ENCODE assay signal across 1 cellular context in the genomic region with DNA sequence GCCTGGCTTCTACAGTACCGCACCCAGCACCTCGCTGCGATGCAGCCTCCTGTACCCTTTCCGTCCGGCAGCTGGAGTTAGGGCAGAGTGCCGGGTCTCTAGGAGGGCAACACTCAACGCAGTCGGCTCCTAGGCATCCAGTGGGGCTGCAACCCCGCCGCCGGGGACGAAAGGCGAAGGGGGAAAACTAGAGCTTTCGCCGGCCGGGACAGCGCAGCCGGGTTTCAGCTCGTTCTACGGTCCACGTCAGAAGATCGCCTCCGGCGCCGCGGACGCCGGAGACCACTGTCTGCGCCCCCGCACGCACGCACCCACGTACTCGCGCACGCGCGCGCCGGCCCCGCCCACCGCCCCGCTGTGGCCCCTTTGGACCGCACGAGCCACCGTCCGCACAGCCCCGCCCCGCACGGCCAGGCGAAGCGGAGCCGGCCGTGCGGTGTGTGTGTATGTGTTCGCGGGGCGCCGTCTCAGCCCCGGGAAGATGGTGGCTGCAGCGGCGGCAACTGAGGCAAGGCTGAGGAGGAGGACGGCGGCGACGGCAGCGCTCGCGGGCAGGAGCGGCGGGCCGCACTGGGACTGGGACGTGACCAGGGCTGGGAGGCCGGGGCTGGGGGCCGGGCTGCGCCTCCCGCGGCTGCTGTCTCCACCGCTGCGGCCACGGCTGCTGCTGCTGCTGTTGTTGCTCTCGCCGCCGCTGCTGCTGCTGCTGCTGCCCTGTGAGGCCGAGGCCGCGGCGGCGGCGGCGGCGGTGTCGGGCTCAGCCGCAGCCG.
TF ChIP-seq lines count a peak whose summit lies in the region.

TSS of gene ATRN (plus strand) at position 392 of the 770 bp plus-strand sequence. CDS start at position 482, 90 bp downstream.

TF ChIP-seq in HepG2, 621 proteins besides CTCF, POLR2A, EP300 and RAD21 (continued from another document and continues in another):
- TF ChIP-seq KDM4B (CRISPR knock-in tag; IDR thresholded peaks at IDR 0.05) (peak; percentile 50; the same call in 1 of the 2 replicates), CREM (IDR thresholded peaks at IDR 0.05) (peak; percentile 45; the same call in 1 of the 2 replicates), CREM (CRISPR knock-in tag; IDR thresholded peaks at IDR 0.05) (no peak), CBX5 (CRISPR knock-in tag; IDR thresholded peaks at IDR 0.05; ENCODE audit: borderline replicate concordance) (peak; percentile 67; the same call in 1 of the 2 replicates), ZNF280B (CRISPR knock-in tag; IDR thresholded peaks at IDR 0.05; ENCODE audit: borderline replicate concordance) (peak; percentile 68; the same call in 1 of the 2 replicates), ATF7 (IDR thresholded peaks at IDR 0.05) (no peak), ATF7 (CRISPR knock-in tag; IDR thresholded peaks at IDR 0.05) (no peak), NAIF1 (CRISPR knock-in tag; IDR thresholded peaks at IDR 0.05; ENCODE audit: borderline replicate concordance) (0 out of 2 replicates have a peak, but pooled peaks have one; percentile 59), ZNF598 (CRISPR knock-in tag; IDR thresholded peaks at IDR 0.05; ENCODE audit: borderline replicate concordance) (peak; percentile 7; the same call in 1 of the 2 replicates), RFX1 (IDR thresholded peaks at IDR 0.05) (peak; percentile 7; the same call in 1 of the 2 replicates), ZNF782 (CRISPR knock-in tag; IDR thresholded peaks at IDR 0.05; ENCODE audit: borderline replicate concordance) (peak; percentile 22; the same call in 1 of the 2 replicates), SP4 (CRISPR knock-in tag; IDR thresholded peaks at IDR 0.05) (peak; percentile 100), FOXP1 (IDR thresholded peaks at IDR 0.05) (no peak), FOXP1 (CRISPR knock-in tag; IDR thresholded peaks at IDR 0.05) (peak; percentile 40; the same call in 1 of the 2 replicates), ZSCAN12 (CRISPR knock-in tag; IDR thresholded peaks at IDR 0.05) (peak; percentile 41; the same call in 1 of the 2 replicates), ZNF143 (CRISPR knock-in tag; IDR thresholded peaks at IDR 0.05) (no peak), IKZF1 (IDR thresholded peaks at IDR 0.05) (no peak), TGIF2 (CRISPR knock-in tag; IDR thresholded peaks at IDR 0.05) (peak; percentile 69; the same call in 1 of the 2 replicates), ZNF124 (CRISPR knock-in tag; IDR thresholded peaks at IDR 0.05) (peak; percentile 94; the same call in 1 of the 2 replicates), HNRNPK (IDR thresholded peaks at IDR 0.05; ENCODE audit: low read depth, low read length, poor library complexity, severe bottlenecking) (peak; percentile 78), ZBTB42 (CRISPR knock-in tag; IDR thresholded peaks at IDR 0.05) (peak; percentile 95), ZNF296 (CRISPR knock-in tag; conservative IDR thresholded peaks at IDR 0.05) (no peak; the same call in 1 of the 2 replicates), ZNF770 (CRISPR knock-in tag; IDR thresholded peaks at IDR 0.05) (peak; percentile 85), KLF13 (CRISPR knock-in tag; IDR thresholded peaks at IDR 0.05) (peak; percentile 83), ZNF256 (CRISPR knock-in tag; conservative IDR thresholded peaks at IDR 0.05) (no peak; the same call in 1 of the 2 replicates), RFXANK (CRISPR knock-in tag; IDR thresholded peaks at IDR 0.05) (peak; percentile 89; the same call in 1 of the 2 replicates), ZEB1 (IDR thresholded peaks at IDR 0.05; ENCODE audit: insufficient replicate concordance, low read depth) (peak; percentile 79), SP140L (CRISPR knock-in tag; IDR thresholded peaks at IDR 0.05; ENCODE audit: borderline replicate concordance) (peak; percentile 92; the same call in 1 of the 2 replicates), ZKSCAN1 (IDR thresholded peaks at IDR 0.05; ENCODE audit: low read length) (no peak), BRF2 (CRISPR knock-in tag; IDR thresholded peaks at IDR 0.05) (peak; percentile 99), NFATC3 (CRISPR knock-in tag; IDR thresholded peaks at IDR 0.05) (no peak), CBX1 (IDR thresholded peaks at IDR 0.05; ENCODE audit: low read depth) (no peak), ISL2 (CRISPR knock-in tag; IDR thresholded peaks at IDR 0.05) (peak; percentile 40), KLF11 (CRISPR knock-in tag; IDR thresholded peaks at IDR 0.05) (peak; percentile 94), ZNF331 (CRISPR knock-in tag; IDR thresholded peaks at IDR 0.05) (peak; percentile 91), CHD4 (IDR thresholded peaks at IDR 0.05; ENCODE audit: borderline replicate concordance, low read length) (no peak), THAP7 (CRISPR knock-in tag; IDR thresholded peaks at IDR 0.05) (no peak)
- TF ChIP-seq, protein P1, sequence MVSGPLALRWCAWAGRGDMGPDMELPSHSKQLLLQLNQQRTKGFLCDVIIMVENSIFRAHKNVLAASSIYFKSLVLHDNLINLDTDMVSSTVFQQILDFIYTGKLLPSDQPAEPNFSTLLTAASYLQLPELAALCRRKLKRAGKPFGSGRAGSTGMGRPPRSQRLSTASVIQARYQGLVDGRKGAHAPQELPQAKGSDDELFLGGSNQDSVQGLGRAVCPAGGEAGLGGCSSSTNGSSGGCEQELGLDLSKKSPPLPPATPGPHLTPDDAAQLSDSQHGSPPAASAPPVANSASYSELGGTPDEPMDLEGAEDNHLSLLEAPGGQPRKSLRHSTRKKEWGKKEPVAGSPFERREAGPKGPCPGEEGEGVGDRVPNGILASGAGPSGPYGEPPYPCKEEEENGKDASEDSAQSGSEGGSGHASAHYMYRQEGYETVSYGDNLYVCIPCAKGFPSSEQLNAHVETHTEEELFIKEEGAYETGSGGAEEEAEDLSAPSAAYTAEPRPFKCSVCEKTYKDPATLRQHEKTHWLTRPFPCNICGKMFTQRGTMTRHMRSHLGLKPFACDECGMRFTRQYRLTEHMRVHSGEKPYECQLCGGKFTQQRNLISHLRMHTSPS (CRISPR knock-in tag; IDR thresholded peaks at IDR 0.05; ENCODE audit: low read depth) = no peak
- TF ChIP-seq, protein P2, sequence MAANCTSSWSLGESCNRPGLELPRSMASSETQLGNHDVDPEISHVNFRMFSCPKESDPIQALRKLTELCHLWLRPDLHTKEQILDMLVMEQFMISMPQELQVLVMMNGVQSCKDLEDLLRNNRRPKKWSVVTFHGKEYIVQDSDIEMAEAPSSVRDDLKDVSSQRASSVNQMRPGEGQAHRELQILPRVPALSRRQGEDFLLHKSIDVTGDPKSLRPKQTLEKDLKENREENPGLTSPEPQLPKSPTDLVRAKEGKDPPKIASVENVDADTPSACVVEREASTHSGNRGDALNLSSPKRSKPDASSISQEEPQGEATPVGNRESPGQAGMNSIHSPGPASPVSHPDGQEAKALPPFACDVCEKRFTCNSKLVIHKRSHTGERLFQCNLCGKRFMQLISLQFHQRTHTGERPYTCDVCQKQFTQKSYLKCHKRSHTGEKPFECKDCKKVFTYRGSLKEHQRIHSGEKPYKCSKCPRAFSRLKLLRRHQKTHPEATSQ (CRISPR knock-in tag; IDR thresholded peaks at IDR 0.05; ENCODE audit: borderline replicate concordance) = peak; percentile 89
- TF ChIP-seq, protein P3, sequence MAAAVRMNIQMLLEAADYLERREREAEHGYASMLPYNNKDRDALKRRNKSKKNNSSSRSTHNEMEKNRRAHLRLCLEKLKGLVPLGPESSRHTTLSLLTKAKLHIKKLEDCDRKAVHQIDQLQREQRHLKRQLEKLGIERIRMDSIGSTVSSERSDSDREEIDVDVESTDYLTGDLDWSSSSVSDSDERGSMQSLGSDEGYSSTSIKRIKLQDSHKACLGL (CRISPR knock-in tag; IDR thresholded peaks at IDR 0.05) = peak; percentile 87
- TF ChIP-seq, protein P4, sequence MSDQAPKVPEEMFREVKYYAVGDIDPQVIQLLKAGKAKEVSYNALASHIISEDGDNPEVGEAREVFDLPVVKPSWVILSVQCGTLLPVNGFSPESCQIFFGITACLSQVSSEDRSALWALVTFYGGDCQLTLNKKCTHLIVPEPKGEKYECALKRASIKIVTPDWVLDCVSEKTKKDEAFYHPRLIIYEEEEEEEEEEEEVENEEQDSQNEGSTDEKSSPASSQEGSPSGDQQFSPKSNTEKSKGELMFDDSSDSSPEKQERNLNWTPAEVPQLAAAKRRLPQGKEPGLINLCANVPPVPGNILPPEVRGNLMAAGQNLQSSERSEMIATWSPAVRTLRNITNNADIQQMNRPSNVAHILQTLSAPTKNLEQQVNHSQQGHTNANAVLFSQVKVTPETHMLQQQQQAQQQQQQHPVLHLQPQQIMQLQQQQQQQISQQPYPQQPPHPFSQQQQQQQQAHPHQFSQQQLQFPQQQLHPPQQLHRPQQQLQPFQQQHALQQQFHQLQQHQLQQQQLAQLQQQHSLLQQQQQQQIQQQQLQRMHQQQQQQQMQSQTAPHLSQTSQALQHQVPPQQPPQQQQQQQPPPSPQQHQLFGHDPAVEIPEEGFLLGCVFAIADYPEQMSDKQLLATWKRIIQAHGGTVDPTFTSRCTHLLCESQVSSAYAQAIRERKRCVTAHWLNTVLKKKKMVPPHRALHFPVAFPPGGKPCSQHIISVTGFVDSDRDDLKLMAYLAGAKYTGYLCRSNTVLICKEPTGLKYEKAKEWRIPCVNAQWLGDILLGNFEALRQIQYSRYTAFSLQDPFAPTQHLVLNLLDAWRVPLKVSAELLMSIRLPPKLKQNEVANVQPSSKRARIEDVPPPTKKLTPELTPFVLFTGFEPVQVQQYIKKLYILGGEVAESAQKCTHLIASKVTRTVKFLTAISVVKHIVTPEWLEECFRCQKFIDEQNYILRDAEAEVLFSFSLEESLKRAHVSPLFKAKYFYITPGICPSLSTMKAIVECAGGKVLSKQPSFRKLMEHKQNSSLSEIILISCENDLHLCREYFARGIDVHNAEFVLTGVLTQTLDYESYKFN (CRISPR knock-in tag; conservative IDR thresholded peaks at IDR 0.05) = peak; percentile 84
- TF ChIP-seq, protein P5, sequence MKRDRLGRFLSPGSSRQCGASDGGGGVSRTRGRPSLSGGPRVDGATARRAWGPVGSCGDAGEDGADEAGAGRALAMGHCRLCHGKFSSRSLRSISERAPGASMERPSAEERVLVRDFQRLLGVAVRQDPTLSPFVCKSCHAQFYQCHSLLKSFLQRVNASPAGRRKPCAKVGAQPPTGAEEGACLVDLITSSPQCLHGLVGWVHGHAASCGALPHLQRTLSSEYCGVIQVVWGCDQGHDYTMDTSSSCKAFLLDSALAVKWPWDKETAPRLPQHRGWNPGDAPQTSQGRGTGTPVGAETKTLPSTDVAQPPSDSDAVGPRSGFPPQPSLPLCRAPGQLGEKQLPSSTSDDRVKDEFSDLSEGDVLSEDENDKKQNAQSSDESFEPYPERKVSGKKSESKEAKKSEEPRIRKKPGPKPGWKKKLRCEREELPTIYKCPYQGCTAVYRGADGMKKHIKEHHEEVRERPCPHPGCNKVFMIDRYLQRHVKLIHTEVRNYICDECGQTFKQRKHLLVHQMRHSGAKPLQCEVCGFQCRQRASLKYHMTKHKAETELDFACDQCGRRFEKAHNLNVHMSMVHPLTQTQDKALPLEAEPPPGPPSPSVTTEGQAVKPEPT (CRISPR knock-in tag; IDR thresholded peaks at IDR 0.05; ENCODE audit: low read depth) = peak; percentile 89
- TF ChIP-seq, protein P6, sequence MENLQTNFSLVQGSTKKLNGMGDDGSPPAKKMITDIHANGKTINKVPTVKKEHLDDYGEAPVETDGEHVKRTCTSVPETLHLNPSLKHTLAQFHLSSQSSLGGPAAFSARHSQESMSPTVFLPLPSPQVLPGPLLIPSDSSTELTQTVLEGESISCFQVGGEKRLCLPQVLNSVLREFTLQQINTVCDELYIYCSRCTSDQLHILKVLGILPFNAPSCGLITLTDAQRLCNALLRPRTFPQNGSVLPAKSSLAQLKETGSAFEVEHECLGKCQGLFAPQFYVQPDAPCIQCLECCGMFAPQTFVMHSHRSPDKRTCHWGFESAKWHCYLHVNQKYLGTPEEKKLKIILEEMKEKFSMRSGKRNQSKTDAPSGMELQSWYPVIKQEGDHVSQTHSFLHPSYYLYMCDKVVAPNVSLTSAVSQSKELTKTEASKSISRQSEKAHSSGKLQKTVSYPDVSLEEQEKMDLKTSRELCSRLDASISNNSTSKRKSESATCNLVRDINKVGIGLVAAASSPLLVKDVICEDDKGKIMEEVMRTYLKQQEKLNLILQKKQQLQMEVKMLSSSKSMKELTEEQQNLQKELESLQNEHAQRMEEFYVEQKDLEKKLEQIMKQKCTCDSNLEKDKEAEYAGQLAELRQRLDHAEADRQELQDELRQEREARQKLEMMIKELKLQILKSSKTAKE (CRISPR knock-in tag; IDR thresholded peaks at IDR 0.05; ENCODE audit: borderline replicate concordance) = 0 out of 2 replicates have a peak, but pooled peaks have one; percentile 8
